9 cellular contexts compared by ENCODE assay signal in the genomic region with DNA sequence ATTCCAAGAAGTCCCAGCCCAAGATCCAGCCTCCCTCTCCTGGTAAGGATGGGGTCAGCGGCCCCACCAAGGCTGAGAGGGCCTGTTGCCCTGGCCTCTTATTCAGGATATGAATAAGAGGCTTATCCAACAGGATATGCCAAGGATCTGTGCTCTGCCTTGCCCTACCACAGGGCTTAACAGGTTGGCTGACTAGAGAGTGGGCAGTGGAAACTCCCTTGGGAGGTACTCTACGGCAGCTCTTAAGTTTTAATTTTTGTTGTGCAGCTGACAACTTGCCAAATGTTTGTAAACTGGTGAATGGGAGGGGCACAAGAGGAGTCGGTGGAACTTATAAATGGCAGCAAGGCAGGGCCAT. TPM values are rescaled to one million over a fixed set of nuclear protein-coding genes. Genes with fewer than 3 reads are reported as not detected.
DNase-seq lines count a peak whose midpoint lies in the region; ATAC-seq and TF ChIP-seq lines count a peak whose summit lies in the region.
"Had no signal": no experiment of that assay in that cellular context is flagged by ENCODE, and none has a peak within 500 bp of the region (broad histone marks: within the 10 kb centered on the region; RNA-seq: fewer than 3 reads in every experiment).

No MANE protein-coding gene starts in this region.

- POLR2A ChIA-PET in activated CD4-positive, alpha-beta T cell treated with anti-CD3 and anti-CD28 coated beads for 36 hours (lab: Charles Lee): interaction anchor here (0.7 kb wide), 1 partner anchor 27 kb away, joined by 3 read pairs; no protein-coding TSS in a partner anchor
- POLR2A ChIA-PET in activated CD4-positive, alpha-beta T cell treated with anti-CD3 and anti-CD28 coated beads, Interleukin-2, amount 10 ng/mL, durations not matched to agents 7 days and 5 days (lab: Charles Lee): no interaction called here
- POLR2A ChIA-PET in activated naive CD8-positive, alpha-beta T cell treated with anti-CD3 and anti-CD28 coated beads, Interleukin-2, amount 10 ng/mL, durations not matched to agents 7 days and 5 days (lab: Charles Lee): interaction anchor here (0.8 kb wide), 1 partner anchor 26 kb away, joined by 3 read pairs; no protein-coding TSS in a partner anchor

- WGBS in liver: 80% methylated on average over 3 of the region's 3 CpGs
- WGBS in suprapubic skin: 44% methylated on average over 3 of the region's 3 CpGs

- no peak for TF ChIP-seq POLR2A in suprapubic skin (IDR thresholded peaks at IDR 0.05)

- no peak for DNase-seq in activated CD4-positive, alpha-beta T cell treated with anti-CD3 and anti-CD28 coated beads for 36 hours
- DNase-seq in activated CD4-positive, alpha-beta T cell treated with anti-CD3 and anti-CD28 coated beads, Interleukin-2, amount 10 ng/mL, durations not matched to agents 7 days and 5 days: no peak
- no peak for DNase-seq in activated naive CD8-positive, alpha-beta T cell treated with anti-CD3 and anti-CD28 coated beads, Interleukin-2, amount 10 ng/mL, durations not matched to agents 7 days and 5 days
- DNase-seq in suprapubic skin (ENCODE audit: low spot score in 2 of 2) (no peak), RKO (ENCODE audit: low spot score) (no peak), H4 (ENCODE audit: low spot score) (no peak), head of caudate nucleus (no peak)
- DNase-seq: activated effector memory CD4-positive, alpha-beta T cell treated with Interleukin-2 at 50 U/mL for 16 hours had no signal

- H3K4me1 ChIP-seq in liver (ENCODE audit: control insufficient read depth in 4 of 4, insufficient read depth in 4 of 4, low read length in 3 of 4) (peaks cover 0 to 9% (median 0%) of the 10 kb centered on the region in 4 donors), suprapubic skin (peaks cover 30% of the 10 kb centered on the region)

- intact Hi-C loops in activated CD4-positive, alpha-beta T cell treated with anti-CD3 and anti-CD28 coated beads for 36 hours (cut with DNase I, micrococcal nuclease): no loop called here
- intact Hi-C loops in head of caudate nucleus (cut with DNase I): no loop called here

- no peak for TF ChIP-seq EP300 in suprapubic skin (IDR thresholded peaks at IDR 0.05)

- CTCF ChIA-PET in activated CD4-positive, alpha-beta T cell treated with anti-CD3 and anti-CD28 coated beads for 36 hours (lab: Charles Lee): interaction anchor here (0.9 to 1.5 kb wide), 7 partner anchors 12 to 146 kb away, joined by 3 to 4 read pairs (median 3); a partner anchor contains a TSS
- CTCF ChIA-PET in activated CD4-positive, alpha-beta T cell treated with anti-CD3 and anti-CD28 coated beads, Interleukin-2, amount 10 ng/mL, durations not matched to agents 7 days and 5 days (lab: Charles Lee): interaction anchor here (1.0 to 1.1 kb wide), 3 partner anchors 14 to 129 kb away, joined by 3 to 4 read pairs (median 3); a partner anchor contains a TSS

- H3K4me3 ChIP-seq in liver (ENCODE audit: low read depth in 1 of 3, low read length in 3 of 3) (no peak overlapping the region), suprapubic skin (no peak overlapping the region)

- peak overlapping the region; percentile 0 to 71 for H3K27ac ChIP-seq in liver (ENCODE audit: low read depth in 1 of 2, low read length in 2 of 2)
- peak overlapping the region; percentile 46 for H3K27ac ChIP-seq in suprapubic skin

- H3K9me3 Mint-ChIP-seq in activated CD4-positive, alpha-beta T cell treated with anti-CD3 and anti-CD28 coated beads for 36 hours (ENCODE audit: low read depth): no peaks in the 10 kb centered on the region
- no peaks in the 10 kb centered on the region for H3K9me3 Mint-ChIP-seq in activated CD4-positive, alpha-beta T cell treated with anti-CD3 and anti-CD28 coated beads, Interleukin-2, amount 10 ng/mL, durations not matched to agents 7 days and 5 days
- no peaks in the 10 kb centered on the region for H3K9me3 Mint-ChIP-seq in activated naive CD8-positive, alpha-beta T cell treated with anti-CD3 and anti-CD28 coated beads, Interleukin-2, amount 10 ng/mL, durations not matched to agents 7 days and 5 days

- no peaks in the 10 kb centered on the region for H3K27me3 Mint-ChIP-seq in activated CD4-positive, alpha-beta T cell treated with anti-CD3 and anti-CD28 coated beads for 36 hours
- no peaks in the 10 kb centered on the region for H3K27me3 Mint-ChIP-seq in activated CD4-positive, alpha-beta T cell treated with anti-CD3 and anti-CD28 coated beads, Interleukin-2, amount 10 ng/mL, durations not matched to agents 7 days and 5 days
- H3K27me3 Mint-ChIP-seq in activated naive CD8-positive, alpha-beta T cell treated with anti-CD3 and anti-CD28 coated beads, Interleukin-2, amount 10 ng/mL, durations not matched to agents 7 days and 5 days: no peaks in the 10 kb centered on the region

- no peaks in the 10 kb centered on the region for H3K9me3 ChIP-seq in liver (ENCODE audit: control insufficient read depth in 4 of 4, low read length in 3 of 4)
- H3K9me3 ChIP-seq in suprapubic skin: no peaks in the 10 kb centered on the region

- TF ChIP-seq CTCF in liver (IDR thresholded peaks at IDR 0.05; ENCODE audit: low read depth, low read length, missing input control) (no peak), suprapubic skin (IDR thresholded peaks at IDR 0.05) (no peak)

- peaks cover 27% of the 10 kb centered on the region for H3K4me1 Mint-ChIP-seq in activated CD4-positive, alpha-beta T cell treated with anti-CD3 and anti-CD28 coated beads for 36 hours
- H3K4me1 Mint-ChIP-seq in activated CD4-positive, alpha-beta T cell treated with anti-CD3 and anti-CD28 coated beads, Interleukin-2, amount 10 ng/mL, durations not matched to agents 7 days and 5 days: peaks cover 13% of the 10 kb centered on the region
- H3K4me1 Mint-ChIP-seq in activated naive CD8-positive, alpha-beta T cell treated with anti-CD3 and anti-CD28 coated beads, Interleukin-2, amount 10 ng/mL, durations not matched to agents 7 days and 5 days: peaks cover 17% of the 10 kb centered on the region

- H3K36me3 Mint-ChIP-seq in activated CD4-positive, alpha-beta T cell treated with anti-CD3 and anti-CD28 coated beads for 36 hours (ENCODE audit: low read depth): peaks cover 83% of the 10 kb centered on the region
- H3K36me3 Mint-ChIP-seq in activated CD4-positive, alpha-beta T cell treated with anti-CD3 and anti-CD28 coated beads, Interleukin-2, amount 10 ng/mL, durations not matched to agents 7 days and 5 days (ENCODE audit: low read depth): peaks cover 87% of the 10 kb centered on the region
- H3K36me3 Mint-ChIP-seq in activated naive CD8-positive, alpha-beta T cell treated with anti-CD3 and anti-CD28 coated beads, Interleukin-2, amount 10 ng/mL, durations not matched to agents 7 days and 5 days: peaks cover 78% of the 10 kb centered on the region

- ATAC-seq in activated CD4-positive, alpha-beta T cell treated with anti-CD3 and anti-CD28 coated beads for 36 hours: peak; percentile 32
- ATAC-seq in activated naive CD8-positive, alpha-beta T cell treated with anti-CD3 and anti-CD28 coated beads, Interleukin-2, amount 10 ng/mL, durations not matched to agents 7 days and 5 days (ENCODE audit: low read depth): peak; percentile 14

- no peak overlapping the region for H3K4me3 Mint-ChIP-seq in activated CD4-positive, alpha-beta T cell treated with anti-CD3 and anti-CD28 coated beads for 36 hours
- H3K4me3 Mint-ChIP-seq in activated CD4-positive, alpha-beta T cell treated with anti-CD3 and anti-CD28 coated beads, Interleukin-2, amount 10 ng/mL, durations not matched to agents 7 days and 5 days: no peak overlapping the region
- H3K4me3 Mint-ChIP-seq in activated naive CD8-positive, alpha-beta T cell treated with anti-CD3 and anti-CD28 coated beads, Interleukin-2, amount 10 ng/mL, durations not matched to agents 7 days and 5 days: no peak overlapping the region

- no peak for TF ChIP-seq RAD21 in liver (IDR thresholded peaks at IDR 0.05)

- peak overlapping the region; percentile 78 for H3K27ac Mint-ChIP-seq in activated CD4-positive, alpha-beta T cell treated with anti-CD3 and anti-CD28 coated beads for 36 hours
- H3K27ac Mint-ChIP-seq in activated CD4-positive, alpha-beta T cell treated with anti-CD3 and anti-CD28 coated beads, Interleukin-2, amount 10 ng/mL, durations not matched to agents 7 days and 5 days: no peak overlapping the region
- H3K27ac Mint-ChIP-seq in activated naive CD8-positive, alpha-beta T cell treated with anti-CD3 and anti-CD28 coated beads, Interleukin-2, amount 10 ng/mL, durations not matched to agents 7 days and 5 days: no peak overlapping the region

- H3K9ac ChIP-seq in liver (ENCODE audit: low read depth in 1 of 2, low read length in 2 of 2): no peak overlapping the region

- H3K36me3 ChIP-seq in liver (ENCODE audit: control insufficient read depth in 4 of 4, insufficient read depth in 3 of 4, low read depth in 1 of 4, low read length in 3 of 4) (peaks cover 23 to 86% (median 68%) of the 10 kb centered on the region in 4 donors), suprapubic skin (peaks cover 93% of the 10 kb centered on the region)

- H3K27me3 ChIP-seq in liver (ENCODE audit: control insufficient read depth in 4 of 4, insufficient read depth in 4 of 4, low read length in 3 of 4): no peaks in the 10 kb centered on the region
- H3K27me3 ChIP-seq in suprapubic skin: no peaks in the 10 kb centered on the region

TF ChIP-seq in liver, 16 proteins besides CTCF, POLR2A, EP300 and RAD21 (continues in another document):
- TF ChIP-seq, protein P1, sequence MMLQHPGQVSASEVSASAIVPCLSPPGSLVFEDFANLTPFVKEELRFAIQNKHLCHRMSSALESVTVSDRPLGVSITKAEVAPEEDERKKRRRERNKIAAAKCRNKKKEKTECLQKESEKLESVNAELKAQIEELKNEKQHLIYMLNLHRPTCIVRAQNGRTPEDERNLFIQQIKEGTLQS (IDR thresholded peaks at IDR 0.05): no peak

RNA-seq across cellular contexts. Expression of a gene that starts 16.5 kb away (rescaled TPM):
- total RNA-seq in activated CD4-positive, alpha-beta T cell treated with anti-CD3 and anti-CD28 coated beads for 36 hours: 10 to 100 TPM; 12.0 to 17.2 TPM
- total RNA-seq in activated CD4-positive, alpha-beta T cell treated with anti-CD3 and anti-CD28 coated beads, Interleukin-2, amount 10 ng/mL, durations not matched to agents 7 days and 5 days: 10 to 100 TPM; 16.4 to 16.9 TPM
- total RNA-seq in activated naive CD8-positive, alpha-beta T cell treated with anti-CD3 and anti-CD28 coated beads, Interleukin-2, amount 10 ng/mL, durations not matched to agents 7 days and 5 days: 10 to 100 TPM; 21.5 TPM
- total RNA-seq in liver: 10 to 100 TPM; 15.3 to 24.3 TPM
- polyA plus RNA-seq in liver: 10 to 100 TPM; 13.9 to 14.2 TPM
- total RNA-seq in suprapubic skin: 10 to 100 TPM; 15.9 to 31.5 (median 25.6) TPM
- total RNA-seq in H4 (2014; rRNA removed; shearing (Covaris generic)): 14.5 and 15.2 TPM in 2 replicates

RNA-seq across cellular contexts. Expression of a gene that starts 55.2 kb away (rescaled TPM):
- total RNA-seq in activated CD4-positive, alpha-beta T cell treated with anti-CD3 and anti-CD28 coated beads for 36 hours: 10 to 100 TPM; 51.6 to 66.0 TPM
- 10 to 100 TPM; 45.1 to 55.0 TPM for total RNA-seq in activated CD4-positive, alpha-beta T cell treated with anti-CD3 and anti-CD28 coated beads, Interleukin-2, amount 10 ng/mL, durations not matched to agents 7 days and 5 days
- 10 to 100 TPM; 52.9 TPM for total RNA-seq in activated naive CD8-positive, alpha-beta T cell treated with anti-CD3 and anti-CD28 coated beads, Interleukin-2, amount 10 ng/mL, durations not matched to agents 7 days and 5 days
- total RNA-seq in liver (1 to 10 TPM; 7.6 to 8.3 TPM), suprapubic skin (10 to 100 TPM; 23.7 to 38.5 (median 31.4) TPM)
- 1 to 10 TPM; 2.6 to 9.2 TPM for polyA plus RNA-seq in liver
- 13.8 and 15.9 TPM in 2 replicates for total RNA-seq in H4 (2014; rRNA removed; shearing (Covaris generic))
